8 cellular contexts compared by ENCODE assay signal in genomic region chr7:114924066-114924712, GRCh38. TPM values are rescaled to one million over a fixed set of nuclear protein-coding genes. Genes with fewer than 3 reads are reported as not detected.
DNase-seq lines count a peak whose midpoint lies in the region; ATAC-seq, FAIRE-seq and TF ChIP-seq lines count a peak whose summit lies in the region.

No MANE protein-coding gene starts in this region.

- H3K9me3 Mint-ChIP-seq in CD4-positive, alpha-beta memory T cell, result no peaks in the 10 kb centered on the region
- H3K9me3 Mint-ChIP-seq in activated T-helper 1 cell treated with anti-CD3 and anti-CD28 coated beads, Interleukin-12 subunit alpha, Interleukin-12 subunit beta, Interleukin-2, Interleukin-4 antibody, amounts not matched to agents 30 ng/mL and 10 ng/mL and 1 ng/mL, durations not matched to agents 14 hours and 24 hours and 36 hours, result no peaks in the 10 kb centered on the region
- no peaks in the 10 kb centered on the region for H3K9me3 Mint-ChIP-seq in naive thymus-derived CD4-positive, alpha-beta T cell

- H3K4me3 ChIP-seq in CD4-positive, alpha-beta memory T cell (ENCODE audit: low read length in 2 of 2), result peak overlapping the region; percentile 37 to 93
- H3K4me3 ChIP-seq in naive thymus-derived CD4-positive, alpha-beta T cell (ENCODE audit: low read length), result peak overlapping the region; percentile 80

- H3K27me3 ChIP-seq in CD4-positive, alpha-beta memory T cell (ENCODE audit: insufficient read depth, low read length), result no peaks in the 10 kb centered on the region
- H3K27me3 ChIP-seq in naive thymus-derived CD4-positive, alpha-beta T cell (ENCODE audit: control insufficient read depth in 2 of 2, insufficient read depth in 2 of 2, low read length in 2 of 2), result no peaks in the 10 kb centered on the region

- H3K27ac Mint-ChIP-seq in CD4-positive, alpha-beta memory T cell, result peak overlapping the region; percentile 89 to 98 (median 93)
- H3K27ac Mint-ChIP-seq in activated T-helper 1 cell treated with anti-CD3 and anti-CD28 coated beads, Interleukin-12 subunit alpha, Interleukin-12 subunit beta, Interleukin-2, Interleukin-4 antibody, amounts not matched to agents 30 ng/mL and 10 ng/mL and 1 ng/mL, durations not matched to agents 14 hours and 24 hours and 36 hours, result peak overlapping the region; percentile 96
- H3K27ac Mint-ChIP-seq in naive thymus-derived CD4-positive, alpha-beta T cell, result peak overlapping the region; percentile 86 to 96 (median 93)

- FAIRE-seq in HTR-8/SVneo (lab: Jason Lieb, UNC), result no peak

- TF ChIP-seq CTCF in GM10248 (IDR thresholded peaks at IDR 0.05; ENCODE audit: control extremely low read depth, extremely low read depth, low read depth, missing control alignments), result no peak

- H3K27me3 Mint-ChIP-seq in CD4-positive, alpha-beta memory T cell, result peaks cover 0 to 1% of the 10 kb centered on the region in 2 donors
- H3K27me3 Mint-ChIP-seq in activated T-helper 1 cell treated with anti-CD3 and anti-CD28 coated beads, Interleukin-12 subunit alpha, Interleukin-12 subunit beta, Interleukin-2, Interleukin-4 antibody, amounts not matched to agents 30 ng/mL and 10 ng/mL and 1 ng/mL, durations not matched to agents 14 hours and 24 hours and 36 hours (ENCODE audit: insufficient read depth), result no peaks in the 10 kb centered on the region
- no peaks in the 10 kb centered on the region for H3K27me3 Mint-ChIP-seq in naive thymus-derived CD4-positive, alpha-beta T cell

- H3K36me3 Mint-ChIP-seq in CD4-positive, alpha-beta memory T cell, result peaks cover 5 to 19% of the 10 kb centered on the region in 2 donors
- peaks cover 18% of the 10 kb centered on the region for H3K36me3 Mint-ChIP-seq in activated T-helper 1 cell treated with anti-CD3 and anti-CD28 coated beads, Interleukin-12 subunit alpha, Interleukin-12 subunit beta, Interleukin-2, Interleukin-4 antibody, amounts not matched to agents 30 ng/mL and 10 ng/mL and 1 ng/mL, durations not matched to agents 14 hours and 24 hours and 36 hours (ENCODE audit: low read depth)
- H3K36me3 Mint-ChIP-seq in naive thymus-derived CD4-positive, alpha-beta T cell, result peaks cover 0 to 15% (median 0%) of the 10 kb centered on the region in 5 donors

- intact Hi-C loops in CD4-positive, alpha-beta memory T cell (cut with micrococcal nuclease), result loop anchor here (5.0 to 10.0 kb wide), 3 partner anchors 57 to 1291 kb away; partner anchors contain the start of gene TES
- intact Hi-C loops in activated T-helper 1 cell treated with anti-CD3 and anti-CD28 coated beads, Interleukin-12 subunit alpha, Interleukin-12 subunit beta, Interleukin-2, Interleukin-4 antibody, amounts not matched to agents 30 ng/mL and 10 ng/mL and 1 ng/mL, durations not matched to agents 14 hours and 24 hours and 36 hours (cut with micrococcal nuclease), result loop anchor here (10.0 kb wide), 1 partner anchor 1291 kb away; the partner anchor contains the start of gene TES
- intact Hi-C loops in naive thymus-derived CD4-positive, alpha-beta T cell (cut with micrococcal nuclease), result loop anchor here (2.0 to 10.0 kb wide), 8 partner anchors 33 to 1989 kb away; partner anchors contain the start of gene TES (in 1 of the 2)

- H3K27ac ChIP-seq in CD4-positive, alpha-beta memory T cell (ENCODE audit: low read depth, low read length), result peak overlapping the region; percentile 90
- peak overlapping the region; percentile 86 for H3K27ac ChIP-seq in naive thymus-derived CD4-positive, alpha-beta T cell (ENCODE audit: low read depth, low read length)

- peaks cover 52% of the 10 kb centered on the region for H3K4me1 ChIP-seq in CD4-positive, alpha-beta memory T cell (ENCODE audit: insufficient read depth, low read length)
- H3K4me1 ChIP-seq in naive thymus-derived CD4-positive, alpha-beta T cell (ENCODE audit: control insufficient read depth in 2 of 2, insufficient read depth in 2 of 2, low read length in 2 of 2), result peaks cover 24 to 34% of the 10 kb centered on the region in 2 donors

- CTCF ChIA-PET in CD4-positive, alpha-beta memory T cell (lab: Charles Lee; ENCODE audit: partially characterized antibody), result interaction anchor here (0.9 to 7.0 kb wide), 10 partner anchors 8 to 583 kb away, joined by 3 to 52 read pairs (median 6); no protein-coding TSS in a partner anchor
- CTCF ChIA-PET in naive thymus-derived CD4-positive, alpha-beta T cell (lab: Charles Lee), result interaction anchor here (2.1 kb wide), 1 partner anchor 59 kb away, joined by 13 read pairs; no protein-coding TSS in a partner anchor
- CTCF ChIA-PET in GM10248 (lab: Yijun Ruan, JAX), result interaction anchor here (1.2 to 8.6 kb wide), 8 partner anchors 9 to 62 kb away, joined by 3 to 61 read pairs (median 7); no protein-coding TSS in a partner anchor

- POLR2A ChIA-PET in CD4-positive, alpha-beta memory T cell (lab: Charles Lee; ENCODE audit: partially characterized antibody), result interaction anchor here (0.8 to 5.3 kb wide), 16 partner anchors 8 to 306 kb away, joined by 3 to 74 read pairs (median 6); no protein-coding TSS in a partner anchor
- POLR2A ChIA-PET in naive thymus-derived CD4-positive, alpha-beta T cell (lab: Charles Lee), result interaction anchor here (0.7 to 2.0 kb wide), 6 partner anchors 9 to 229 kb away, joined by 3 to 19 read pairs (median 4); no protein-coding TSS in a partner anchor
- POLR2A ChIA-PET in GM10248 (lab: Yijun Ruan, JAX), result no interaction called here

- peaks cover 31 to 59% (median 36%) of the 10 kb centered on the region in 4 donors for H3K4me1 Mint-ChIP-seq in CD4-positive, alpha-beta memory T cell
- peaks cover 44% of the 10 kb centered on the region for H3K4me1 Mint-ChIP-seq in activated T-helper 1 cell treated with anti-CD3 and anti-CD28 coated beads, Interleukin-12 subunit alpha, Interleukin-12 subunit beta, Interleukin-2, Interleukin-4 antibody, amounts not matched to agents 30 ng/mL and 10 ng/mL and 1 ng/mL, durations not matched to agents 14 hours and 24 hours and 36 hours (ENCODE audit: low read depth)
- H3K4me1 Mint-ChIP-seq in naive thymus-derived CD4-positive, alpha-beta T cell, result peaks cover 21 to 42% (median 37%) of the 10 kb centered on the region in 7 donors

- H3K9me3 ChIP-seq in CD4-positive, alpha-beta memory T cell (ENCODE audit: control insufficient read depth in 1 of 2, low read length in 2 of 2), result no peaks in the 10 kb centered on the region
- no peaks in the 10 kb centered on the region for H3K9me3 ChIP-seq in naive thymus-derived CD4-positive, alpha-beta T cell (ENCODE audit: control insufficient read depth in 2 of 3, low read length in 3 of 3)

- ATAC-seq in GM21717 (IDR thresholded peaks at IDR 0.05; ENCODE audit: unreplicated experiment), result peak; percentile 18
- ATAC-seq in naive thymus-derived CD4-positive, alpha-beta T cell, result no peak

- no peaks in the 10 kb centered on the region for H3K36me3 ChIP-seq in CD4-positive, alpha-beta memory T cell (ENCODE audit: insufficient read depth, low read length)
- peaks cover 0 to 4% (median 0%) of the 10 kb centered on the region in 3 experiments for H3K36me3 ChIP-seq in naive thymus-derived CD4-positive, alpha-beta T cell (ENCODE audit: control insufficient read depth in 2 of 3, insufficient read depth in 3 of 3, low read length in 3 of 3)

- DNase-seq in CD4-positive, alpha-beta memory T cell, result no peak
- DNase-seq in activated T-helper 1 cell treated with anti-CD3 and anti-CD28 coated beads, Interleukin-12 subunit alpha, Interleukin-12 subunit beta, Interleukin-2, Interleukin-4 antibody, amounts not matched to agents 30 ng/mL and 10 ng/mL and 1 ng/mL, durations not matched to agents 14 hours and 24 hours and 36 hours (ENCODE audit: low spot score), result no peak
- DNase-seq in naive thymus-derived CD4-positive, alpha-beta T cell, result no peak
- no peak for DNase-seq in SHP77 treated with DMSO at 0.1 percent for 48 hours (lab: John Stamatoyannopoulos, UW)
- DNase-seq in NCI-H1436 (lab: John Stamatoyannopoulos, UW), result no peak
- DNase-seq in HTR-8/SVneo (ENCODE audit: insufficient read length, low spot score), result no peak
- DNase-seq in GM10248 (ENCODE audit: extremely low spot score), result no peak

- peak overlapping the region; percentile 95 to 99 (median 98) for H3K4me3 Mint-ChIP-seq in CD4-positive, alpha-beta memory T cell
- H3K4me3 Mint-ChIP-seq in activated T-helper 1 cell treated with anti-CD3 and anti-CD28 coated beads, Interleukin-12 subunit alpha, Interleukin-12 subunit beta, Interleukin-2, Interleukin-4 antibody, amounts not matched to agents 30 ng/mL and 10 ng/mL and 1 ng/mL, durations not matched to agents 14 hours and 24 hours and 36 hours, result peak overlapping the region; percentile 96
- H3K4me3 Mint-ChIP-seq in naive thymus-derived CD4-positive, alpha-beta T cell, result peak overlapping the region; percentile 85 to 99 (median 95)

RNA-seq across cellular contexts. Expression of gene MDFIC, which starts 2.3 kb away (rescaled TPM):
- total RNA-seq in CD4-positive, alpha-beta memory T cell, result 10 to 100 TPM; 68.1 to 78.0 TPM
- polyA plus RNA-seq in CD4-positive, alpha-beta memory T cell, result 100 to 1,000 TPM; 180 to 194 TPM
- 114 and 136 TPM in 2 replicates for total RNA-seq in activated T-helper 1 cell treated with anti-CD3 and anti-CD28 coated beads, Interleukin-12 subunit alpha, Interleukin-12 subunit beta, Interleukin-2, Interleukin-4 antibody, amounts not matched to agents 30 ng/mL and 10 ng/mL and 1 ng/mL, durations not matched to agents 14 hours and 24 hours and 36 hours
- total RNA-seq in naive thymus-derived CD4-positive, alpha-beta T cell, result 10 to 100 TPM; 48.5 to 84.5 (median 57.0) TPM
- 10 to 100 TPM; 73.8 to 90.8 TPM for polyA plus RNA-seq in naive thymus-derived CD4-positive, alpha-beta T cell
